22 cellular contexts compared by ENCODE assay signal in the genomic region with DNA sequence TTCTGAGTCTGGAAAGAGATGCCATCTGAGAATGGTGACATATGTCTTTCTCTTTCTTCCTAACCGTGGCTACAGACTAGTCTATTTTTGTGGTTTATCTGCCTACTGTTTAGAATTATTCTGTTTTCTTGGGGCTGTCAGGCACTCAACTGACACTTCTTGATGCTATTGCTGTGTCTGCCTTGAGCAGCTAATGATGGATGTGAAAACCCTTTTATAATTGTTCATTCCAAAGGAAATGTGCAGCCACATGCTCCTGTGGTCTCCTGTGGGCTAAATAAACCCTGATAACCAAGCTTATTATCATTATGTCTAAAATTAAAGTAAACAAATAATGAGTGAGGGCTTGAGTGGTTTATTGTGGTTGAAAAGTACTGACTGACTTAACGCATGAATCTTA. TPM values are rescaled to one million over a fixed set of nuclear protein-coding genes. Genes with fewer than 3 reads are reported as not detected.
DNase-seq lines count a peak whose midpoint lies in the region; ATAC-seq, FAIRE-seq and TF ChIP-seq lines count a peak whose summit lies in the region.
"Had no signal": no experiment of that assay in that cellular context is flagged by ENCODE, and none has a peak within 500 bp of the region (broad histone marks: within the 10 kb centered on the region; RNA-seq: fewer than 3 reads in every experiment).

No MANE protein-coding gene starts in this region.

- no peak overlapping the region for H3K4me3 Mint-ChIP-seq in astrocyte (ENCODE audit: unreplicated experiment)
- H3K4me3 Mint-ChIP-seq in nephron progenitor cell: no peak overlapping the region
- H3K4me3 Mint-ChIP-seq: B cell; CD4-positive, alpha-beta T cell had no signal

- FAIRE-seq in astrocyte (lab: Jason Lieb, UNC): no peak
- FAIRE-seq: G401.6, GM12878, K562 had no signal

- no peaks in the 10 kb centered on the region for H3K36me3 ChIP-seq in astrocyte (ENCODE audit: insufficient read depth, low read length)
- H3K36me3 ChIP-seq: HAP-1 had no signal

- no peaks in the 10 kb centered on the region for H3K36me3 Mint-ChIP-seq in astrocyte (ENCODE audit: low read depth, unreplicated experiment)
- no peaks in the 10 kb centered on the region for H3K36me3 Mint-ChIP-seq in nephron progenitor cell (ENCODE audit: low read depth)

- DNase-seq in NCI-H1417 (lab: John Stamatoyannopoulos, UW): peak in 2 of 3 experiments; percentile 23 to 74
- no peak for DNase-seq in NCI-H1417 treated with DMSO at 0.1 percent for 48 hours (lab: John Stamatoyannopoulos, UW)
- DNase-seq in M059J (ENCODE audit: low read depth): peak; percentile 7
- peak; percentile 33 for DNase-seq in astrocyte (ENCODE audit: low read depth)
- no peak for DNase-seq in nephron progenitor cell
- no peak for DNase-seq in kidney glomerular epithelial cell (lab: John Stamatoyannopoulos, UW)
- DNase-seq: CD4-positive, alpha-beta T cell; DND-41; MV-4-11; NCI-H146; NCI-H2081 treated with DMSO at 0.1 percent for 48 hours; NCI-H345; NK-92 treated with Interleukin-12 subunit alpha and Interleukin-12 subunit beta, amount 100 ng/mL, for 24 hours; PC-3 had no signal

- ATAC-seq in HG02610 (IDR thresholded peaks at IDR 0.05; ENCODE audit: unreplicated experiment) (no peak), HG03095 (IDR thresholded peaks at IDR 0.05; ENCODE audit: unreplicated experiment) (no peak)
- ATAC-seq: GM12878, K562, PC-3 had no signal

- TF ChIP-seq CTCF in astrocyte (IDR thresholded peaks at IDR 0.05; ENCODE audit: insufficient read depth, low read depth, low read length) (no peak), nephron progenitor cell (IDR thresholded peaks at IDR 0.05) (no peak)

- no peaks in the 10 kb centered on the region for H4K20me1 ChIP-seq in astrocyte (ENCODE audit: insufficient read depth, low read length)

- H3K4me3 ChIP-seq in astrocyte (ENCODE audit: insufficient read depth, low read depth, low read length): no peak overlapping the region
- H3K4me3 ChIP-seq: GM12878, HAP-1, K562 had no signal

- H3K9me3 ChIP-seq in astrocyte (ENCODE audit: insufficient read depth, low read depth, low read length): no peaks in the 10 kb centered on the region
- H3K9me3 ChIP-seq: HAP-1 had no signal

- H3K79me2 ChIP-seq in astrocyte (ENCODE audit: insufficient read depth, low read length): no peaks in the 10 kb centered on the region

- H2AFZ ChIP-seq in astrocyte (ENCODE audit: low read depth, low read length): no peak overlapping the region

- peaks cover 17% of the 10 kb centered on the region for H3K4me1 ChIP-seq in astrocyte (ENCODE audit: insufficient read depth, low read length)

- H3K27ac Mint-ChIP-seq in astrocyte (ENCODE audit: unreplicated experiment): no peak overlapping the region
- H3K27ac Mint-ChIP-seq in nephron progenitor cell: peak overlapping the region; percentile 25
- H3K27ac Mint-ChIP-seq: B cell; CD4-positive, alpha-beta T cell had no signal

- H3K9me3 Mint-ChIP-seq in astrocyte (ENCODE audit: unreplicated experiment) (no peaks in the 10 kb centered on the region), nephron progenitor cell (no peaks in the 10 kb centered on the region)
- H3K9me3 Mint-ChIP-seq: CD4-positive, alpha-beta T cell had no signal

- H3K27ac ChIP-seq in astrocyte (ENCODE audit: low read depth, low read length): no peak overlapping the region
- H3K27ac ChIP-seq: 22Rv1 had no signal

- H3K27me3 ChIP-seq in astrocyte (ENCODE audit: insufficient read depth, low read length): no peaks in the 10 kb centered on the region

- H3K9ac ChIP-seq in astrocyte (ENCODE audit: low read length): no peak overlapping the region

- H3K27me3 Mint-ChIP-seq in astrocyte (ENCODE audit: low read depth, unreplicated experiment) (no peaks in the 10 kb centered on the region), nephron progenitor cell (ENCODE audit: low read depth, poor library complexity) (peaks cover 8% of the 10 kb centered on the region)
- H3K27me3 Mint-ChIP-seq: B cell had no signal

- no peak overlapping the region for H3K4me2 ChIP-seq in astrocyte (ENCODE audit: low read length)

- H3K4me1 Mint-ChIP-seq in astrocyte (ENCODE audit: low read depth, unreplicated experiment): peaks cover 16% of the 10 kb centered on the region
- H3K4me1 Mint-ChIP-seq in nephron progenitor cell: peaks cover 8% of the 10 kb centered on the region
- H3K4me1 Mint-ChIP-seq: B cell had no signal

RNA-seq across cellular contexts. Expression of a gene that starts 52.7 kb away (rescaled TPM):
- total RNA-seq in M059J (2014; rRNA removed; shearing (Covaris generic)): 17.7 and 24.1 TPM in 2 replicates
- total RNA-seq in astrocyte: 20.2 and 30.6 TPM in 2 replicates
- total RNA-seq: B cell had no signal

Comparison
In these comparisons a context has a peak if more than half of its experiments do, and no peak if none do; other contexts are left out.
1. DNase-seq: peak in NCI-H1417 (2 of 3), M059J (single experiment) and astrocyte (single experiment); none in NCI-H1417 treated with DMSO at 0.1 percent for 48 hours (single experiment), nephron progenitor cell (single experiment) and kidney glomerular epithelial cell (single experiment).